In genomic region chr2:234887277-234887676, GRCh38 we compare ENCODE assay signal across 17 cellular contexts.
A peak's percentile ranks its signal among the peaks of the same experiment; 100 is the strongest.
DNase-seq lines count a peak whose midpoint lies in the region; ATAC-seq, FAIRE-seq and TF ChIP-seq lines count a peak whose summit lies in the region.
"Had no signal": no experiment of that assay in that cellular context is flagged by ENCODE, and none has a peak within 500 bp of the region (broad histone marks: within the 10 kb centered on the region; RNA-seq: fewer than 3 reads in every experiment).

No MANE protein-coding gene starts in this region.

- H3K9me3 ChIP-seq in PC-9 (ENCODE audit: insufficient read depth, low read depth) = no peaks in the 10 kb centered on the region
- H3K9me3 ChIP-seq in keratinocyte (ENCODE audit: control insufficient read depth, low read depth, low read length) = no peaks in the 10 kb centered on the region
- no peaks in the 10 kb centered on the region for H3K9me3 ChIP-seq in upper lobe of right lung
- H3K9me3 ChIP-seq: SK-N-SH had no signal

- H4K20me1 ChIP-seq in GM23338 (replicated peaks; ENCODE audit: insufficient read depth) = no peaks in the 10 kb centered on the region
- no peaks in the 10 kb centered on the region for H4K20me1 ChIP-seq in PC-9 (ENCODE audit: insufficient read depth)
- H4K20me1 ChIP-seq in keratinocyte (ENCODE audit: control insufficient read depth, extremely low read depth, insufficient read depth, low read length) = no peaks in the 10 kb centered on the region

- BruUV-seq in PC-9 (replicated peaks; lab: Mats Ljungman, UMichigan) = no TSS peak

- peak overlapping the region; percentile 51 for H3K27ac Mint-ChIP-seq in GM23338
- no peak overlapping the region for H3K27ac Mint-ChIP-seq in progenitor cell of endocrine pancreas

- H3K27me3 ChIP-seq in GM23338 (ENCODE audit: insufficient read depth) (no peaks in the 10 kb centered on the region), PC-9 (ENCODE audit: insufficient read depth, low read depth) (no peaks in the 10 kb centered on the region), keratinocyte (ENCODE audit: control insufficient read depth, extremely low read depth, insufficient read depth, low read length) (no peaks in the 10 kb centered on the region), upper lobe of right lung (no peaks in the 10 kb centered on the region)

- H3K27me3 Mint-ChIP-seq in GM23338 (ENCODE audit: insufficient read depth, low read depth, poor library complexity) (peaks cover 2% of the 10 kb centered on the region), progenitor cell of endocrine pancreas (peaks cover 4% of the 10 kb centered on the region)

- CTCF ChIA-PET in PC-9 (lab: Charles Lee) = no interaction called here

- no peak for ATAC-seq in GM23338
- ATAC-seq in upper lobe of right lung = no peak
- ATAC-seq: K562 had no signal

- no peaks in the 10 kb centered on the region for H3K36me3 Mint-ChIP-seq in GM23338 (ENCODE audit: low read depth)
- H3K36me3 Mint-ChIP-seq in progenitor cell of endocrine pancreas (ENCODE audit: insufficient read depth) = peaks cover 3% of the 10 kb centered on the region

- H3K36me3 ChIP-seq in GM23338 (ENCODE audit: insufficient read depth) (no peaks in the 10 kb centered on the region), PC-9 (ENCODE audit: low read depth) (no peaks in the 10 kb centered on the region), keratinocyte (ENCODE audit: control insufficient read depth in 2 of 2, extremely low read depth in 1 of 2, insufficient read depth in 2 of 2, low read length in 2 of 2) (no peaks in the 10 kb centered on the region), upper lobe of right lung (no peaks in the 10 kb centered on the region)

- H3K27ac ChIP-seq in GM23338 (ENCODE audit: low read depth) (no peak overlapping the region), PC-9 (peak overlapping the region; percentile 47; the same call in 1 of the 2 replicates), keratinocyte (ENCODE audit: control insufficient read depth, insufficient read depth, low read length) (peak overlapping the region; percentile 70), substantia nigra (ENCODE audit: low read depth, low read length, poor library complexity, severe bottlenecking) (no peak overlapping the region), upper lobe of right lung (no peak overlapping the region)

- no peak for DNase-seq in GM23338 (ENCODE audit: low spot score)
- DNase-seq in PC-9 = peak in 1 of 2 experiments; percentile 2
- no peak for DNase-seq in keratinocyte (ENCODE audit: low read depth, low spot score)
- no peak for DNase-seq in progenitor cell of endocrine pancreas (ENCODE audit: low spot score, unreplicated experiment)
- DNase-seq in substantia nigra (lab: John Stamatoyannopoulos, UW) = no peak
- DNase-seq in upper lobe of right lung = no peak
- no peak for DNase-seq in GDM1 (lab: John Stamatoyannopoulos, UW)
- DNase-seq in NCI-H2196 (lab: John Stamatoyannopoulos, UW; ENCODE audit: unreplicated experiment) = no peak
- DNase-seq: DMS153, HCEC 1CT, NCI-H146, NCI-H2107, NCI-H345, NCI-H748 treated with DMSO at 0.1 percent for 48 hours, Right ventricle myocardium superior, SK-N-SH had no signal

- no peaks in the 10 kb centered on the region for H3K9me1 ChIP-seq in keratinocyte (ENCODE audit: control insufficient read depth, extremely low read depth, insufficient read depth, low read length)

- FAIRE-seq in keratinocyte (lab: Jason Lieb, UNC) = no peak
- FAIRE-seq: K562 had no signal

- H3K4me3 ChIP-seq in GM23338 (no peak overlapping the region), PC-9 (peak overlapping the region; percentile 55; the same call in 1 of the 2 replicates), keratinocyte (ENCODE audit: control insufficient read depth in 2 of 3, extremely low read depth in 1 of 3, insufficient read depth in 2 of 3, low read depth in 1 of 3, low read length in 3 of 3) (no peak overlapping the region), upper lobe of right lung (no peak overlapping the region)
- H3K4me3 ChIP-seq: K562 had no signal

- H3K9me3 Mint-ChIP-seq in GM23338 = peaks cover 3% of the 10 kb centered on the region; the same call in 2 of the 3 replicates
- H3K9me3 Mint-ChIP-seq in progenitor cell of endocrine pancreas (ENCODE audit: low read depth) = peaks cover 6% of the 10 kb centered on the region

- H3K4me1 ChIP-seq in GM23338 (ENCODE audit: insufficient read depth) (peaks cover 11% of the 10 kb centered on the region), PC-9 (replicated peaks; ENCODE audit: insufficient read depth) (peaks cover 16% of the 10 kb centered on the region), keratinocyte (ENCODE audit: control insufficient read depth, extremely low read depth, insufficient read depth, low read length) (peaks cover 10% of the 10 kb centered on the region), upper lobe of right lung (no peaks in the 10 kb centered on the region)

- no peaks in the 10 kb centered on the region for H3F3A ChIP-seq in GM23338 (replicated peaks; ENCODE audit: low read depth)
- peaks cover 12% of the 10 kb centered on the region for H3F3A ChIP-seq in PC-9 (ENCODE audit: insufficient read depth, low read depth)

- H3K4me3 Mint-ChIP-seq in GM23338 = no peak overlapping the region
- peak overlapping the region; percentile 72 for H3K4me3 Mint-ChIP-seq in progenitor cell of endocrine pancreas (ENCODE audit: low read depth)

- dilution Hi-C loops in keratinocyte (cut with MboI; ENCODE audit: extremely low pct_ligation_motif_present, low sequenced_read_pairs) = no loop called here

- no peak for TF ChIP-seq CTCF in GM23338 (conservative IDR thresholded peaks at IDR 0.05; ENCODE audit: low read depth in 2 of 2)
- no peak for TF ChIP-seq CTCF in PC-9 (conservative IDR thresholded peaks at IDR 0.05)
- TF ChIP-seq CTCF in keratinocyte (optimal IDR thresholded peaks at IDR 0.05 in 1 of 3, IDR thresholded peaks at IDR 0.05 in 1 of 3, conservative IDR thresholded peaks at IDR 0.05 in 1 of 3; ENCODE audit: extremely low read depth in 1 of 3, insufficient read depth in 2 of 3, low read length in 3 of 3) = no peak
- TF ChIP-seq CTCF in progenitor cell of endocrine pancreas (IDR thresholded peaks at IDR 0.05; ENCODE audit: unreplicated experiment) = no peak
- TF ChIP-seq CTCF in upper lobe of right lung (IDR thresholded peaks at IDR 0.05) = no peak

- H3K4me1 Mint-ChIP-seq in GM23338 (peaks cover 26% of the 10 kb centered on the region), progenitor cell of endocrine pancreas (ENCODE audit: low read depth) (peaks cover 10% of the 10 kb centered on the region)

- H3K4me2 ChIP-seq in GM23338 = 0 out of 2 replicates have a peak overlapping the region, but pooled peaks have one; percentile 42
- peak overlapping the region; percentile 66 for H3K4me2 ChIP-seq in PC-9
- peak overlapping the region; percentile 39 for H3K4me2 ChIP-seq in keratinocyte (ENCODE audit: control insufficient read depth, extremely low read depth, insufficient read depth, low read depth, low read length)
- H3K4me2 ChIP-seq: SK-N-SH had no signal

- no peaks in the 10 kb centered on the region for H3K9me2 ChIP-seq in GM23338 (ENCODE audit: insufficient read depth)
- H3K9me2 ChIP-seq in PC-9 (ENCODE audit: insufficient read depth) = no peaks in the 10 kb centered on the region
- H3K9me2 ChIP-seq: SK-N-SH had no signal

- H2AFZ ChIP-seq in GM23338 (no peak overlapping the region), PC-9 (peak overlapping the region; percentile 24; the same call in 1 of the 2 replicates), keratinocyte (ENCODE audit: control insufficient read depth, low read length) (peak overlapping the region; percentile 31)

- H3K79me2 ChIP-seq in GM23338 (replicated peaks; ENCODE audit: insufficient read depth) = no peaks in the 10 kb centered on the region
- H3K79me2 ChIP-seq in PC-9 (ENCODE audit: low read depth) = no peaks in the 10 kb centered on the region
- no peaks in the 10 kb centered on the region for H3K79me2 ChIP-seq in keratinocyte (ENCODE audit: control insufficient read depth, insufficient read depth, low read length)

- POLR2A ChIA-PET in PC-9 (lab: Charles Lee; ENCODE audit: unreplicated experiment) = no interaction called here

- intact Hi-C loops in PC-9 (cut with micrococcal nuclease; ENCODE audit: unreplicated experiment) = no loop called here
- intact Hi-C loops in upper lobe of right lung (cut with DNase I) = no loop called here

- no peak overlapping the region for H3K9ac ChIP-seq in keratinocyte (ENCODE audit: control insufficient read depth, extremely low read depth, insufficient read depth, low read length)
- H3K9ac ChIP-seq: SK-N-SH had no signal

TF ChIP-seq in GM23338, 12 proteins besides CTCF, POLR2A, EP300 and RAD21 (continues in another document):
- TF ChIP-seq, protein P1, sequence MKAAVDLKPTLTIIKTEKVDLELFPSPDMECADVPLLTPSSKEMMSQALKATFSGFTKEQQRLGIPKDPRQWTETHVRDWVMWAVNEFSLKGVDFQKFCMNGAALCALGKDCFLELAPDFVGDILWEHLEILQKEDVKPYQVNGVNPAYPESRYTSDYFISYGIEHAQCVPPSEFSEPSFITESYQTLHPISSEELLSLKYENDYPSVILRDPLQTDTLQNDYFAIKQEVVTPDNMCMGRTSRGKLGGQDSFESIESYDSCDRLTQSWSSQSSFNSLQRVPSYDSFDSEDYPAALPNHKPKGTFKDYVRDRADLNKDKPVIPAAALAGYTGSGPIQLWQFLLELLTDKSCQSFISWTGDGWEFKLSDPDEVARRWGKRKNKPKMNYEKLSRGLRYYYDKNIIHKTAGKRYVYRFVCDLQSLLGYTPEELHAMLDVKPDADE (IDR thresholded peaks at IDR 0.05) = no peak
- TF ChIP-seq ZNF114 (CRISPR knock-in tag; IDR thresholded peaks at IDR 0.05) = no peak
- TF ChIP-seq POLR2AphosphoS5 (IDR thresholded peaks at IDR 0.05; ENCODE audit: low read depth) = no peak
- TF ChIP-seq ZNF331 (CRISPR knock-in tag; IDR thresholded peaks at IDR 0.05; ENCODE audit: low read depth) = no peak
- TF ChIP-seq JUNB (IDR thresholded peaks at IDR 0.05; ENCODE audit: unreplicated experiment) = no peak
- TF ChIP-seq STAT1 (IDR thresholded peaks at IDR 0.05; ENCODE audit: unreplicated experiment) = no peak
- no peak for TF ChIP-seq NANOG (IDR thresholded peaks at IDR 0.05; ENCODE audit: borderline replicate concordance)

Comparison
In these comparisons a context has a peak if more than half of its experiments do, and no peak if none do; other contexts are left out.
1. H3K27ac ChIP-seq: peak in PC-9 (single experiment) and keratinocyte (single experiment); none in GM23338 (single experiment), substantia nigra (single experiment) and upper lobe of right lung (single experiment).
2. Peak in every context shown above with its lines, with median percentiles within 50 percentile points of each other: H3K4me2 ChIP-seq.